In the genomic region with DNA sequence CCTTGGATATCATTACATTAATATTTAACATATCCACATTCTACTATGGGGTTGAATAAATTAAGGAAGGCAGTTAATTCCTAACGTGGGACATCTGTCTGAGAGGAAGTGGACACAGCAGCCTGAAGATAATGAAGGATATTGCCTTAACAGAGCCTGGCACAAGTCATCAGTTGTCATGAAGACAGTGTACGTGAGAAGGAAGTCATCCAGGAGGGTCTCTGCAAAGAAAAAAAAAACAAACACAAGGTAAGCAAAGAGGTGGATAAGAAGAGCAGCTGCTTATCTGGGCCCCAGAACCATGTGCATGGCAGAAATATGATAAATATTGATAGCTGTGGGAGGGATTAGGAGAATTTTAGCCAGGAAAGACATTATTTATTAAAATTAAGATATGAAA, we compare ENCODE assay signal across 28 cellular contexts.
"Had no signal": no experiment of that assay in that cellular context is flagged by ENCODE, and none has a peak within 500 bp of the region (broad histone marks: within the 10 kb centered on the region; RNA-seq: fewer than 3 reads in every experiment).

No MANE protein-coding gene starts in this region.

- H3K4me3 ChIP-seq: adrenal gland, body of pancreas, breast epithelium, SJCRH30 had no signal

- H3K36me3 Mint-ChIP-seq: activated naive CD4-positive, alpha-beta T cell treated with anti-CD3 and anti-CD28 coated beads, Interleukin-2, amount 50 U/mL, for 72 hours had no signal

- H3K4me1 ChIP-seq: adrenal gland, breast epithelium had no signal

- H3K9me3 ChIP-seq: adrenal gland, body of pancreas, breast epithelium, SJCRH30, SK-N-SH had no signal

- H3K4me2 ChIP-seq: KMS-11, SK-N-SH had no signal

- H3K9me3 Mint-ChIP-seq: activated CD4-positive, alpha-beta T cell treated with anti-CD3 and anti-CD28 coated beads, Interleukin-2, amount 10 ng/mL, durations not matched to agents 7 days and 5 days; activated naive CD4-positive, alpha-beta T cell treated with anti-CD3 and anti-CD28 coated beads for 36 hours; activated naive CD4-positive, alpha-beta T cell treated with anti-CD3 and anti-CD28 coated beads, Interleukin-2, amount 50 U/mL, for 72 hours; activated T-cell treated with anti-CD3 and anti-CD28 coated beads, Interleukin-2, amount 50 U/mL, for 24 hours; activated T-helper 1 cell treated with anti-CD3 and anti-CD28 coated beads, Interleukin-12 subunit alpha, Interleukin-12 subunit beta, Interleukin-2, Interleukin-4 antibody, amounts not matched to agents 30 ng/mL and 10 ng/mL and 1 ng/mL, durations not matched to agents 14 hours and 24 hours and 36 hours; T-helper 1 cell treated with Interleukin-12 subunit alpha and Interleukin-12 subunit beta and Interleukin-4 antibody, amounts not matched to agents 30 μg/mL and 1 μg/mL, for 36 hours; T-helper 2 cell treated with Interferon-gamma antibody and Interleukin-4, amounts not matched to agents 5 μg/mL and 100 μg/mL, for 36 hours had no signal

- FAIRE-seq: astrocyte, TTC549 had no signal

- H3K27me3 Mint-ChIP-seq: activated CD4-positive, alpha-beta T cell treated with anti-CD3 and anti-CD28 coated beads for 36 hours; activated T-cell treated with anti-CD3 and anti-CD28 coated beads, Interleukin-2, amount 50 U/mL, for 24 hours had no signal

- DNase-seq: activated CD4-positive, alpha-beta T cell treated with anti-CD3 and anti-CD28 coated beads for 36 hours; activated CD4-positive, alpha-beta T cell treated with anti-CD3 and anti-CD28 coated beads, Interleukin-2, amount 10 ng/mL, durations not matched to agents 7 days and 5 days; activated CD4-positive, alpha-beta T cell treated with anti-CD3 and anti-CD28 coated beads, Interleukin-2, amount 50 U/mL, for 48 hours; activated CD8-positive, alpha-beta T cell treated with anti-CD3 and anti-CD28 coated beads, Interleukin-2, amount 10 ng/mL, durations not matched to agents 7 days and 5 days; activated gamma-delta T cell treated with Interleukin-2 at 50 U/mL for 16 hours; activated naive CD4-positive, alpha-beta T cell treated with anti-CD3 and anti-CD28 coated beads for 36 hours; activated T-cell treated with anti-CD3 and anti-CD28 coated beads, Interleukin-2, amount 50 U/mL, for 24 hours; adrenal gland; body of pancreas; NCI-H1092 treated with DMSO at 0.1 percent for 48 hours; NCI-H1417; NCI-H146; NCI-H187; NCI-H2029 treated with DMSO at 0.1 percent for 48 hours; NCI-H2107; NCI-H510A; SHP77; SK-N-SH had no signal

- H3K27me3 ChIP-seq: adrenal gland, body of pancreas, breast epithelium had no signal

- H3K9ac ChIP-seq: KMS-11, SK-N-SH had no signal

- H3K4me1 Mint-ChIP-seq: activated CD4-positive, alpha-beta T cell treated with anti-CD3 and anti-CD28 coated beads for 36 hours; activated CD4-positive, alpha-beta T cell treated with anti-CD3 and anti-CD28 coated beads, Interleukin-2, amount 10 ng/mL, durations not matched to agents 7 days and 5 days had no signal

- H3K27ac Mint-ChIP-seq: activated CD4-positive, alpha-beta T cell treated with anti-CD3 and anti-CD28 coated beads for 36 hours; activated CD4-positive, alpha-beta T cell treated with anti-CD3 and anti-CD28 coated beads, Interleukin-2, amount 10 ng/mL, durations not matched to agents 7 days and 5 days; activated CD8-positive, alpha-beta T cell treated with anti-CD3 and anti-CD28 coated beads, Interleukin-2, amount 10 ng/mL, durations not matched to agents 7 days and 5 days; activated naive CD4-positive, alpha-beta T cell treated with anti-CD3 and anti-CD28 coated beads for 36 hours; activated naive CD4-positive, alpha-beta T cell treated with anti-CD3 and anti-CD28 coated beads, Interleukin-2, amount 50 U/mL, for 72 hours; activated T-cell treated with anti-CD3 and anti-CD28 coated beads, Interleukin-2, amount 50 U/mL, for 24 hours; activated T-helper 1 cell treated with anti-CD3 and anti-CD28 coated beads, Interleukin-12 subunit alpha, Interleukin-12 subunit beta, Interleukin-2, Interleukin-4 antibody, amounts not matched to agents 30 ng/mL and 10 ng/mL and 1 ng/mL, durations not matched to agents 14 hours and 24 hours and 36 hours; T-helper 1 cell treated with Interleukin-12 subunit alpha and Interleukin-12 subunit beta and Interleukin-4 antibody, amounts not matched to agents 30 μg/mL and 1 μg/mL, for 36 hours; T-helper 2 cell treated with Interferon-gamma antibody and Interleukin-4, amounts not matched to agents 5 μg/mL and 100 μg/mL, for 36 hours had no signal

- H3K36me3 ChIP-seq: adrenal gland, breast epithelium, SJCRH30 had no signal

- H3K27ac ChIP-seq: adrenal gland, body of pancreas, breast epithelium, KMS-11, SJCRH30 had no signal

- ATAC-seq: activated CD4-positive, alpha-beta T cell treated with anti-CD3 and anti-CD28 coated beads for 36 hours; activated CD8-positive, alpha-beta T cell treated with anti-CD3 and anti-CD28 coated beads, Interleukin-2, amount 10 ng/mL, durations not matched to agents 7 days and 5 days; activated naive CD4-positive, alpha-beta T cell treated with anti-CD3 and anti-CD28 coated beads, Interleukin-2, amount 50 U/mL, for 72 hours; body of pancreas; Panc1 had no signal

- H3K4me3 Mint-ChIP-seq: activated CD4-positive, alpha-beta T cell treated with anti-CD3 and anti-CD28 coated beads for 36 hours; activated CD4-positive, alpha-beta T cell treated with anti-CD3 and anti-CD28 coated beads, Interleukin-2, amount 10 ng/mL, durations not matched to agents 7 days and 5 days; activated CD8-positive, alpha-beta T cell treated with anti-CD3 and anti-CD28 coated beads, Interleukin-2, amount 10 ng/mL, durations not matched to agents 7 days and 5 days; activated naive CD4-positive, alpha-beta T cell treated with anti-CD3 and anti-CD28 coated beads for 36 hours; activated T-cell treated with anti-CD3 and anti-CD28 coated beads, Interleukin-2, amount 50 U/mL, for 24 hours; activated T-helper 1 cell treated with anti-CD3 and anti-CD28 coated beads, Interleukin-12 subunit alpha, Interleukin-12 subunit beta, Interleukin-2, Interleukin-4 antibody, amounts not matched to agents 30 ng/mL and 10 ng/mL and 1 ng/mL, durations not matched to agents 14 hours and 24 hours and 36 hours; T-helper 1 cell treated with Interleukin-12 subunit alpha and Interleukin-12 subunit beta and Interleukin-4 antibody, amounts not matched to agents 30 μg/mL and 1 μg/mL, for 36 hours; T-helper 2 cell treated with Interferon-gamma antibody and Interleukin-4, amounts not matched to agents 5 μg/mL and 100 μg/mL, for 36 hours had no signal
